In the genomic region with DNA sequence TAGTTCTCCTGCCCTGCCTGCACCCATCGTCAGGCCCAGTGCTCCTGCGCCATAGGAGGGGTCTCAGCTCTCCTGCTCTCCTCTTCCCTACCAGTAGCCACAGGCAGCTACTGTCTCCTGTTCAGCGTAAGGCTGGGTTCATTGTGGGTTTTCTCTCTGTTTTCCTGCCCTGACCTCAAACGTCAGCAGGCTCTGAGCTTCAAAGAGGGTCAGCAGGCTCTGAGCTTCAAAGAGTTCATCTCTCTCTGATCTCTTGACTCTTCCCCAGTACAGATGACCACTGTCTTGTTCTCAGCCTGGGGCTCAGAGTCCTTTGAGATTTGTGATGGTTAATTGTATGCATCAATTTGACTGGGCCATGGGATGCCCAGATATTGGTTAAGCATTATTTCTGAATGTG, we compare ENCODE assay signal across 1 cellular context.
TF ChIP-seq lines count a peak whose summit lies in the region.

No MANE protein-coding gene starts in this region.

TF ChIP-seq in HepG2, 621 proteins besides CTCF, POLR2A, EP300 and RAD21 (continued from another document and continues in another):
- TF ChIP-seq, protein P1, sequence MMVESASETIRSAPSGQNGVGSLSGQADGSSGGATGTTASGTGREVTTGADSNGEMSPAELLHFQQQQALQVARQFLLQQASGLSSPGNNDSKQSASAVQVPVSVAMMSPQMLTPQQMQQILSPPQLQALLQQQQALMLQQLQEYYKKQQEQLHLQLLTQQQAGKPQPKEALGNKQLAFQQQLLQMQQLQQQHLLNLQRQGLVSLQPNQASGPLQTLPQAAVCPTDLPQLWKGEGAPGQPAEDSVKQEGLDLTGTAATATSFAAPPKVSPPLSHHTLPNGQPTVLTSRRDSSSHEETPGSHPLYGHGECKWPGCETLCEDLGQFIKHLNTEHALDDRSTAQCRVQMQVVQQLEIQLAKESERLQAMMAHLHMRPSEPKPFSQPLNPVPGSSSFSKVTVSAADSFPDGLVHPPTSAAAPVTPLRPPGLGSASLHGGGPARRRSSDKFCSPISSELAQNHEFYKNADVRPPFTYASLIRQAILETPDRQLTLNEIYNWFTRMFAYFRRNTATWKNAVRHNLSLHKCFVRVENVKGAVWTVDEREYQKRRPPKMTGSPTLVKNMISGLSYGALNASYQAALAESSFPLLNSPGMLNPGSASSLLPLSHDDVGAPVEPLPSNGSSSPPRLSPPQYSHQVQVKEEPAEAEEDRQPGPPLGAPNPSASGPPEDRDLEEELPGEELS (CRISPR knock-in tag; IDR thresholded peaks at IDR 0.05): peak; percentile 85
- no peak for TF ChIP-seq ZNF180 (CRISPR knock-in tag; IDR thresholded peaks at IDR 0.05; ENCODE audit: borderline replicate concordance, low read depth)
- no peak for TF ChIP-seq NFKBIZ (CRISPR knock-in tag; IDR thresholded peaks at IDR 0.05)
- TF ChIP-seq KLF12 (CRISPR knock-in tag; IDR thresholded peaks at IDR 0.05; ENCODE audit: borderline replicate concordance): no peak
- TF ChIP-seq, protein P2, sequence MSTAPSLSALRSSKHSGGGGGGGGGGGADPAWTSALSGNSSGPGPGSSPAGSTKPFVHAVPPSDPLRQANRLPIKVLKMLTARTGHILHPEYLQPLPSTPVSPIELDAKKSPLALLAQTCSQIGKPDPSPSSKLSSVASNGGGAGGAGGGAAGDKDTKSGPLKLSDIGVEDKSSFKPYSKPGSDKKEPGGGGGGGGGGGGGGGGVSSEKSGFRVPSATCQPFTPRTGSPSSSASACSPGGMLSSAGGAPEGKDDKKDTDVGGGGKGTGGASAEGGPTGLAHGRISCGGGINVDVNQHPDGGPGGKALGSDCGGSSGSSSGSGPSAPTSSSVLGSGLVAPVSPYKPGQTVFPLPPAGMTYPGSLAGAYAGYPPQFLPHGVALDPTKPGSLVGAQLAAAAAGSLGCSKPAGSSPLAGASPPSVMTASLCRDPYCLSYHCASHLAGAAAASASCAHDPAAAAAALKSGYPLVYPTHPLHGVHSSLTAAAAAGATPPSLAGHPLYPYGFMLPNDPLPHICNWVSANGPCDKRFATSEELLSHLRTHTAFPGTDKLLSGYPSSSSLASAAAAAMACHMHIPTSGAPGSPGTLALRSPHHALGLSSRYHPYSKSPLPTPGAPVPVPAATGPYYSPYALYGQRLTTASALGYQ (CRISPR knock-in tag; IDR thresholded peaks at IDR 0.05): peak; percentile 79; the same call in 1 of the 2 replicates
- TF ChIP-seq SP4 (CRISPR knock-in tag; IDR thresholded peaks at IDR 0.05): 0 out of 2 replicates have a peak, but pooled peaks have one; percentile 34
- peak; percentile 61; the same call in 1 of the 2 replicates for TF ChIP-seq TCF7L2 (IDR thresholded peaks at IDR 0.05; ENCODE audit: low read depth, low read length)
- no peak for TF ChIP-seq GTF3A (CRISPR knock-in tag; conservative IDR thresholded peaks at IDR 0.05)
- TF ChIP-seq, protein P3, sequence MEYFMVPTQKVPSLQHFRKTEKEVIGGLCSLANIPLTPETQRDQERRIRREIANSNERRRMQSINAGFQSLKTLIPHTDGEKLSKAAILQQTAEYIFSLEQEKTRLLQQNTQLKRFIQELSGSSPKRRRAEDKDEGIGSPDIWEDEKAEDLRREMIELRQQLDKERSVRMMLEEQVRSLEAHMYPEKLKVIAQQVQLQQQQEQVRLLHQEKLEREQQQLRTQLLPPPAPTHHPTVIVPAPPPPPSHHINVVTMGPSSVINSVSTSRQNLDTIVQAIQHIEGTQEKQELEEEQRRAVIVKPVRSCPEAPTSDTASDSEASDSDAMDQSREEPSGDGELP (IDR thresholded peaks at IDR 0.05; ENCODE audit: borderline replicate concordance, low read depth): peak; percentile 79; the same call in 1 of the 2 replicates
- TF ChIP-seq, protein P4, sequence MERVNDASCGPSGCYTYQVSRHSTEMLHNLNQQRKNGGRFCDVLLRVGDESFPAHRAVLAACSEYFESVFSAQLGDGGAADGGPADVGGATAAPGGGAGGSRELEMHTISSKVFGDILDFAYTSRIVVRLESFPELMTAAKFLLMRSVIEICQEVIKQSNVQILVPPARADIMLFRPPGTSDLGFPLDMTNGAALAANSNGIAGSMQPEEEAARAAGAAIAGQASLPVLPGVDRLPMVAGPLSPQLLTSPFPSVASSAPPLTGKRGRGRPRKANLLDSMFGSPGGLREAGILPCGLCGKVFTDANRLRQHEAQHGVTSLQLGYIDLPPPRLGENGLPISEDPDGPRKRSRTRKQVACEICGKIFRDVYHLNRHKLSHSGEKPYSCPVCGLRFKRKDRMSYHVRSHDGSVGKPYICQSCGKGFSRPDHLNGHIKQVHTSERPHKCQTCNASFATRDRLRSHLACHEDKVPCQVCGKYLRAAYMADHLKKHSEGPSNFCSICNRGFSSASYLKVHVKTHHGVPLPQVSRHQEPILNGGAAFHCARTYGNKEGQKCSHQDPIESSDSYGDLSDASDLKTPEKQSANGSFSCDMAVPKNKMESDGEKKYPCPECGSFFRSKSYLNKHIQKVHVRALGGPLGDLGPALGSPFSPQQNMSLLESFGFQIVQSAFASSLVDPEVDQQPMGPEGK (CRISPR knock-in tag; IDR thresholded peaks at IDR 0.05): peak; percentile 54
- TF ChIP-seq, protein P5, sequence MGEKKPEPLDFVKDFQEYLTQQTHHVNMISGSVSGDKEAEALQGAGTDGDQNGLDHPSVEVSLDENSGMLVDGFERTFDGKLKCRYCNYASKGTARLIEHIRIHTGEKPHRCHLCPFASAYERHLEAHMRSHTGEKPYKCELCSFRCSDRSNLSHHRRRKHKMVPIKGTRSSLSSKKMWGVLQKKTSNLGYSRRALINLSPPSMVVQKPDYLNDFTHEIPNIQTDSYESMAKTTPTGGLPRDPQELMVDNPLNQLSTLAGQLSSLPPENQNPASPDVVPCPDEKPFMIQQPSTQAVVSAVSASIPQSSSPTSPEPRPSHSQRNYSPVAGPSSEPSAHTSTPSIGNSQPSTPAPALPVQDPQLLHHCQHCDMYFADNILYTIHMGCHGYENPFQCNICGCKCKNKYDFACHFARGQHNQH (CRISPR knock-in tag; IDR thresholded peaks at IDR 0.05): peak; percentile 83; the same call in 1 of the 2 replicates
- no peak for TF ChIP-seq ZNF841 (CRISPR knock-in tag; IDR thresholded peaks at IDR 0.05; ENCODE audit: borderline replicate concordance)
- TF ChIP-seq ZMYM3 (CRISPR knock-in tag; IDR thresholded peaks at IDR 0.05): peak; percentile 85
- TF ChIP-seq, protein P6, sequence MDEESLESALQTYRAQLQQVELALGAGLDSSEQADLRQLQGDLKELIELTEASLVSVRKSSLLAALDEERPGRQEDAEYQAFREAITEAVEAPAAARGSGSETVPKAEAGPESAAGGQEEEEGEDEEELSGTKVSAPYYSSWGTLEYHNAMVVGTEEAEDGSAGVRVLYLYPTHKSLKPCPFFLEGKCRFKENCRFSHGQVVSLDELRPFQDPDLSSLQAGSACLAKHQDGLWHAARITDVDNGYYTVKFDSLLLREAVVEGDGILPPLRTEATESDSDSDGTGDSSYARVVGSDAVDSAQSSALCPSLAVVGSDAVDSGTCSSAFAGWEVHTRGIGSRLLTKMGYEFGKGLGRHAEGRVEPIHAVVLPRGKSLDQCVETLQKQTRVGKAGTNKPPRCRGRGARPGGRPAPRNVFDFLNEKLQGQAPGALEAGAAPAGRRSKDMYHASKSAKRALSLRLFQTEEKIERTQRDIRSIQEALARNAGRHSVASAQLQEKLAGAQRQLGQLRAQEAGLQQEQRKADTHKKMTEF (CRISPR knock-in tag; IDR thresholded peaks at IDR 0.05): peak; percentile 57
- TF ChIP-seq TGIF2 (CRISPR knock-in tag; IDR thresholded peaks at IDR 0.05): 0 out of 2 replicates have a peak, but pooled peaks have one; percentile 19
- TF ChIP-seq, protein P7, sequence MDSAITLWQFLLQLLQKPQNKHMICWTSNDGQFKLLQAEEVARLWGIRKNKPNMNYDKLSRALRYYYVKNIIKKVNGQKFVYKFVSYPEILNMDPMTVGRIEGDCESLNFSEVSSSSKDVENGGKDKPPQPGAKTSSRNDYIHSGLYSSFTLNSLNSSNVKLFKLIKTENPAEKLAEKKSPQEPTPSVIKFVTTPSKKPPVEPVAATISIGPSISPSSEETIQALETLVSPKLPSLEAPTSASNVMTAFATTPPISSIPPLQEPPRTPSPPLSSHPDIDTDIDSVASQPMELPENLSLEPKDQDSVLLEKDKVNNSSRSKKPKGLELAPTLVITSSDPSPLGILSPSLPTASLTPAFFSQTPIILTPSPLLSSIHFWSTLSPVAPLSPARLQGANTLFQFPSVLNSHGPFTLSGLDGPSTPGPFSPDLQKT (CRISPR knock-in tag; IDR thresholded peaks at IDR 0.05; ENCODE audit: borderline replicate concordance): no peak
- TF ChIP-seq KAT8 (CRISPR knock-in tag; IDR thresholded peaks at IDR 0.05): peak; percentile 23; the same call in 1 of the 2 replicates
- peak; percentile 81 for TF ChIP-seq ZNF644 (CRISPR knock-in tag; IDR thresholded peaks at IDR 0.05; ENCODE audit: low read depth)
- no peak for TF ChIP-seq ZNF619 (CRISPR knock-in tag; IDR thresholded peaks at IDR 0.05)
- peak; percentile 98 for TF ChIP-seq NR2F6 (IDR thresholded peaks at IDR 0.05)
- peak; percentile 98 for TF ChIP-seq NR2F6 (CRISPR knock-in tag; IDR thresholded peaks at IDR 0.05)
- no peak for TF ChIP-seq CC2D1A (CRISPR knock-in tag; IDR thresholded peaks at IDR 0.05)
- TF ChIP-seq ZNF75D (CRISPR knock-in tag; IDR thresholded peaks at IDR 0.05; ENCODE audit: borderline replicate concordance): no peak
- no peak for TF ChIP-seq IKZF4 (CRISPR knock-in tag; IDR thresholded peaks at IDR 0.05; ENCODE audit: borderline replicate concordance, low read depth, not compliant biosample characterization)
- TF ChIP-seq TBX2 (CRISPR knock-in tag; IDR thresholded peaks at IDR 0.05; ENCODE audit: borderline replicate concordance): peak; percentile 83
- peak; percentile 65; the same call in 1 of the 2 replicates for TF ChIP-seq DMAP1 (CRISPR knock-in tag; IDR thresholded peaks at IDR 0.05)
- TF ChIP-seq ZNF703 (CRISPR knock-in tag; IDR thresholded peaks at IDR 0.05; ENCODE audit: borderline replicate concordance): no peak
- TF ChIP-seq ZFP36 (IDR thresholded peaks at IDR 0.05; ENCODE audit: borderline replicate concordance, low read depth, low read length, partially characterized antibody): no peak
- peak; percentile 67 for TF ChIP-seq CREB1 (IDR thresholded peaks at IDR 0.05)
- peak; percentile 78; the same call in 1 of the 2 replicates for TF ChIP-seq CREB1 (CRISPR knock-in tag; IDR thresholded peaks at IDR 0.05)
- TF ChIP-seq ELF3 (CRISPR knock-in tag; IDR thresholded peaks at IDR 0.05): peak; percentile 68
- 0 out of 2 replicates have a peak, but pooled peaks have one; percentile 33 for TF ChIP-seq SMAD3 (CRISPR knock-in tag; IDR thresholded peaks at IDR 0.05)
- TF ChIP-seq ZNF136 (CRISPR knock-in tag; IDR thresholded peaks at IDR 0.05; ENCODE audit: low read depth): 0 out of 2 replicates have a peak, but pooled peaks have one; percentile 76
- no peak for TF ChIP-seq ZBTB20 (CRISPR knock-in tag; IDR thresholded peaks at IDR 0.05; ENCODE audit: borderline replicate concordance, low read depth)
- no peak for TF ChIP-seq ZC3H13 (CRISPR knock-in tag; IDR thresholded peaks at IDR 0.05)
- 0 out of 2 replicates have a peak, but pooled peaks have one; percentile 37 for TF ChIP-seq ZZZ3 (CRISPR knock-in tag; IDR thresholded peaks at IDR 0.05; ENCODE audit: borderline replicate concordance)
- TF ChIP-seq RFX1 (IDR thresholded peaks at IDR 0.05): no peak
- TF ChIP-seq HOXA3 (CRISPR knock-in tag; IDR thresholded peaks at IDR 0.05): peak; percentile 86
- TF ChIP-seq SRY (CRISPR knock-in tag; IDR thresholded peaks at IDR 0.05): no peak
- TF ChIP-seq HNF4G (IDR thresholded peaks at IDR 0.05; ENCODE audit: borderline replicate concordance, low read depth, low read length): peak; percentile 44; the same call in 1 of the 2 replicates
- TF ChIP-seq HNF4G (CRISPR knock-in tag; IDR thresholded peaks at IDR 0.05; ENCODE audit: borderline replicate concordance, low read depth): peak; percentile 65; the same call in 1 of the 2 replicates
- TF ChIP-seq ZNF709 (CRISPR knock-in tag; IDR thresholded peaks at IDR 0.05): no peak
- TF ChIP-seq KDM1A (CRISPR knock-in tag; IDR thresholded peaks at IDR 0.05): 0 out of 2 replicates have a peak, but pooled peaks have one; percentile 17
- TF ChIP-seq ZFP62 (CRISPR knock-in tag; IDR thresholded peaks at IDR 0.05): no peak
- TF ChIP-seq, protein P8, sequence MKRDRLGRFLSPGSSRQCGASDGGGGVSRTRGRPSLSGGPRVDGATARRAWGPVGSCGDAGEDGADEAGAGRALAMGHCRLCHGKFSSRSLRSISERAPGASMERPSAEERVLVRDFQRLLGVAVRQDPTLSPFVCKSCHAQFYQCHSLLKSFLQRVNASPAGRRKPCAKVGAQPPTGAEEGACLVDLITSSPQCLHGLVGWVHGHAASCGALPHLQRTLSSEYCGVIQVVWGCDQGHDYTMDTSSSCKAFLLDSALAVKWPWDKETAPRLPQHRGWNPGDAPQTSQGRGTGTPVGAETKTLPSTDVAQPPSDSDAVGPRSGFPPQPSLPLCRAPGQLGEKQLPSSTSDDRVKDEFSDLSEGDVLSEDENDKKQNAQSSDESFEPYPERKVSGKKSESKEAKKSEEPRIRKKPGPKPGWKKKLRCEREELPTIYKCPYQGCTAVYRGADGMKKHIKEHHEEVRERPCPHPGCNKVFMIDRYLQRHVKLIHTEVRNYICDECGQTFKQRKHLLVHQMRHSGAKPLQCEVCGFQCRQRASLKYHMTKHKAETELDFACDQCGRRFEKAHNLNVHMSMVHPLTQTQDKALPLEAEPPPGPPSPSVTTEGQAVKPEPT (CRISPR knock-in tag; IDR thresholded peaks at IDR 0.05; ENCODE audit: low read depth): no peak
- TF ChIP-seq, protein P9, sequence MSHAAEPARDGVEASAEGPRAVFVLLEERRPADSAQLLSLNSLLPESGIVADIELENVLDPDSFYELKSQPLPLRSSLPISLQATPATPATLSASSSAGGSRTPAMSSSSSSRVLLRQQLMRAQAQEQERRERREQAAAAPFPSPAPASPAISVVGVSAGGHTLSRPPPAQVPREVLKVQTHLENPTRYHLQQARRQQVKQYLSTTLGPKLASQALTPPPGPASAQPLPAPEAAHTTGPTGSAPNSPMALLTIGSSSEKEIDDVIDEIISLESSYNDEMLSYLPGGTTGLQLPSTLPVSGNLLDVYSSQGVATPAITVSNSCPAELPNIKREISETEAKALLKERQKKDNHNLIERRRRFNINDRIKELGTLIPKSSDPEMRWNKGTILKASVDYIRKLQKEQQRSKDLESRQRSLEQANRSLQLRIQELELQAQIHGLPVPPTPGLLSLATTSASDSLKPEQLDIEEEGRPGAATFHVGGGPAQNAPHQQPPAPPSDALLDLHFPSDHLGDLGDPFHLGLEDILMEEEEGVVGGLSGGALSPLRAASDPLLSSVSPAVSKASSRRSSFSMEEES (CRISPR knock-in tag; IDR thresholded peaks at IDR 0.05): peak; percentile 58; the same call in 1 of the 2 replicates
- peak; percentile 74 for TF ChIP-seq XRCC5 (optimal IDR thresholded peaks at IDR 0.05; ENCODE audit: low read length)
- peak; percentile 38; the same call in 1 of the 2 replicates for TF ChIP-seq GATAD1 (CRISPR knock-in tag; IDR thresholded peaks at IDR 0.05)
- TF ChIP-seq MEIS2 (CRISPR knock-in tag; IDR thresholded peaks at IDR 0.05): peak; percentile 81
